In the genomic region with DNA sequence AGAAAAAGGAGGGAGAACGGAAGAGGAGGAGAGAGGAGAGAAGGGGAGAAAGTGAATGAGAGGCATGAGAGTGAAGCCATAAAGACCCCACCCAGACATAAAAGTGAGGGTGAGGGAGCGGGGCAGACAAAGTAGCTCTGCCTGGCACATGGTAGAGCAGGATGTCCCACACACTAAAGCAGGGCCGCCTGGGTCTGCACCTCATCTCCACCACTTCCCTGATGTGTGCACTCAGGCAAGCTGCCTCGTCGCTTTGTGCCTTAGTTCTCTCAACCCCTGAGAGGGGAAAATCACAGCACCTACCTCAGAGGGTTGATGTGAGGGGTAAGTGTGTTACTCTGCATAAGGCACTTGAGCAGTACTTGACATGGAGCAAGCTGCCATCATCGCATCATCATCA, we compare ENCODE assay signal across 18 cellular contexts.
DNase-seq lines count a peak whose midpoint lies in the region; ATAC-seq and TF ChIP-seq lines count a peak whose summit lies in the region.
"Had no signal": no experiment of that assay in that cellular context is flagged by ENCODE, and none has a peak within 500 bp of the region (broad histone marks: within the 10 kb centered on the region; RNA-seq: fewer than 3 reads in every experiment).

No MANE protein-coding gene starts in this region.

- CTCF ChIA-PET in activated B cell treated with CpG ODN at 0.5 μM for 24 hours (lab: Charles Lee): no interaction called here

- ATAC-seq in stimulated activated naive CD8-positive, alpha-beta T cell treated with anti-CD3 and anti-CD28 coated beads, Interleukin-15, Interleukin-2, amounts not matched to agents 100 U/mL and 50 U/mL, for 24 hours: no peak
- ATAC-seq in activated B cell treated with CpG ODN at 0.5 μM for 24 hours (ENCODE audit: low read depth) (peak; percentile 58), mucosa of descending colon (peak; percentile 9), GM18909 (IDR thresholded peaks at IDR 0.05; ENCODE audit: poor library complexity, unreplicated experiment) (no peak), GM18907 (IDR thresholded peaks at IDR 0.05; ENCODE audit: unreplicated experiment) (no peak)
- ATAC-seq: HCT116 had no signal

- no peaks in the 10 kb centered on the region for H3K9me3 Mint-ChIP-seq in stimulated activated naive CD8-positive, alpha-beta T cell treated with anti-CD3 and anti-CD28 coated beads, Interleukin-15, Interleukin-2, amounts not matched to agents 100 ng/mL and 50 ng/mL, for 24 hours
- H3K9me3 Mint-ChIP-seq in activated B cell treated with CpG ODN at 0.5 μM for 24 hours: no peaks in the 10 kb centered on the region
- H3K9me3 Mint-ChIP-seq: IgD-negative memory B cell had no signal

- H3K4me1 Mint-ChIP-seq in stimulated activated naive CD8-positive, alpha-beta T cell treated with anti-CD3 and anti-CD28 coated beads, Interleukin-15, Interleukin-2, amounts not matched to agents 100 ng/mL and 50 ng/mL, for 24 hours (ENCODE audit: low read depth): peaks cover 53% of the 10 kb centered on the region
- peaks cover 35% of the 10 kb centered on the region for H3K4me1 Mint-ChIP-seq in activated B cell treated with CpG ODN at 0.5 μM for 24 hours

- intact Hi-C loops in activated B cell treated with CpG ODN at 0.5 μM for 24 hours (cut with micrococcal nuclease) (loop anchor here (5.0 kb wide), 1 partner anchor 41 kb away; no protein-coding TSS in a partner anchor), mucosa of descending colon (cut with DNase I, micrococcal nuclease) (no loop called here)

- H3K36me3 ChIP-seq in mucosa of descending colon (ENCODE audit: low read depth): no peaks in the 10 kb centered on the region

- no peaks in the 10 kb centered on the region for H3K27me3 Mint-ChIP-seq in stimulated activated naive CD8-positive, alpha-beta T cell treated with anti-CD3 and anti-CD28 coated beads, Interleukin-15, Interleukin-2, amounts not matched to agents 100 ng/mL and 50 ng/mL, for 24 hours
- H3K27me3 Mint-ChIP-seq in activated B cell treated with CpG ODN at 0.5 μM for 24 hours: no peaks in the 10 kb centered on the region

- H3K27ac Mint-ChIP-seq in stimulated activated naive CD8-positive, alpha-beta T cell treated with anti-CD3 and anti-CD28 coated beads, Interleukin-15, Interleukin-2, amounts not matched to agents 100 ng/mL and 50 ng/mL, for 24 hours: peak overlapping the region; percentile 16
- peak overlapping the region; percentile 0 for H3K27ac Mint-ChIP-seq in activated B cell treated with CpG ODN at 0.5 μM for 24 hours
- H3K27ac Mint-ChIP-seq: IgD-negative memory B cell had no signal

- H3K4me1 ChIP-seq in mucosa of descending colon (ENCODE audit: low read depth): no peaks in the 10 kb centered on the region

- no peaks in the 10 kb centered on the region for H3K36me3 Mint-ChIP-seq in stimulated activated naive CD8-positive, alpha-beta T cell treated with anti-CD3 and anti-CD28 coated beads, Interleukin-15, Interleukin-2, amounts not matched to agents 100 ng/mL and 50 ng/mL, for 24 hours (ENCODE audit: low read depth)
- H3K36me3 Mint-ChIP-seq in activated B cell treated with CpG ODN at 0.5 μM for 24 hours (ENCODE audit: low read depth): no peaks in the 10 kb centered on the region

- H3K4me3 ChIP-seq in mucosa of descending colon: no peak overlapping the region
- H3K4me3 ChIP-seq: SK-N-MC had no signal

- no peak for DNase-seq in stimulated activated naive CD8-positive, alpha-beta T cell treated with anti-CD3 and anti-CD28 coated beads, Interleukin-15, Interleukin-2, amounts not matched to agents 100 U/mL and 50 U/mL, for 24 hours
- DNase-seq in activated B cell treated with CpG ODN at 0.5 μM for 24 hours (no peak), mucosa of descending colon (no peak), 8988T (no peak)
- DNase-seq: C1 segment of cervical spinal cord, MV-4-11, NCI-H1105 treated with DMSO at 0.1 percent for 48 hours, NCI-H2029 treated with DMSO at 0.1 percent for 48 hours, NCI-H226, NCI-H510A treated with DMSO at 0.1 percent for 48 hours, NCI-H748 treated with DMSO at 0.1 percent for 48 hours, SHP77 treated with DMSO at 0.1 percent for 48 hours had no signal

- H3K4me3 Mint-ChIP-seq in stimulated activated naive CD8-positive, alpha-beta T cell treated with anti-CD3 and anti-CD28 coated beads, Interleukin-15, Interleukin-2, amounts not matched to agents 100 ng/mL and 50 ng/mL, for 24 hours: no peak overlapping the region
- H3K4me3 Mint-ChIP-seq in activated B cell treated with CpG ODN at 0.5 μM for 24 hours: no peak overlapping the region
- H3K4me3 Mint-ChIP-seq: IgD-negative memory B cell had no signal

- POLR2A ChIA-PET in activated B cell treated with CpG ODN at 0.5 μM for 24 hours (lab: Charles Lee): no interaction called here

- H3K9me3 ChIP-seq in mucosa of descending colon: no peaks in the 10 kb centered on the region

- TF ChIP-seq CTCF in activated B cell treated with CpG ODN at 0.5 μM for 24 hours (IDR thresholded peaks at IDR 0.05) (no peak), mucosa of descending colon (IDR thresholded peaks at IDR 0.05) (no peak)

Comparison
In these comparisons a context has a peak if more than half of its experiments do, and no peak if none do; other contexts are left out.
1. ATAC-seq: peak in activated B cell treated with CpG ODN at 0.5 μM for 24 hours (single experiment) and mucosa of descending colon (single experiment); none in stimulated activated naive CD8-positive, alpha-beta T cell treated with anti-CD3 and anti-CD28 coated beads, Interleukin-15, Interleukin-2, amounts not matched to agents 100 U/mL and 50 U/mL, for 24 hours (single experiment), GM18909 (single experiment) and GM18907 (single experiment).